ENCODE assay signal across 10 cellular contexts in genomic region chr10:95391570-95392249, GRCh38.
DNase-seq lines count a peak whose midpoint lies in the region; ATAC-seq and TF ChIP-seq lines count a peak whose summit lies in the region.
"Had no signal": no experiment of that assay in that cellular context is flagged by ENCODE, and none has a peak within 500 bp of the region (broad histone marks: within the 10 kb centered on the region; RNA-seq: fewer than 3 reads in every experiment).

No MANE protein-coding gene starts in this region.

- intact Hi-C loops in spleen (cut with DNase I; ENCODE audit: low total_unique reads), result no loop called here

- H3K27me3 ChIP-seq in neuronal stem cell (ENCODE audit: control insufficient read depth in 3 of 3, insufficient read depth in 3 of 3, low read depth in 1 of 3, low read length in 3 of 3) (no peaks in the 10 kb centered on the region), spleen (replicated peaks in 1 of 7) (no peaks in the 10 kb centered on the region)

- no peak overlapping the region for H3K27ac ChIP-seq in neuronal stem cell (replicated peaks; ENCODE audit: low read length)
- no peak overlapping the region for H3K27ac ChIP-seq in spleen
- H3K27ac ChIP-seq: VCaP had no signal

- no peak overlapping the region for H2AFZ ChIP-seq in neuronal stem cell (ENCODE audit: low read length)

- no peak overlapping the region for H4K8ac ChIP-seq in neuronal stem cell (ENCODE audit: low read depth, low read length)

- no peak overlapping the region for H2BK5ac ChIP-seq in neuronal stem cell (ENCODE audit: low read length)

- H2AK5ac ChIP-seq in neuronal stem cell (ENCODE audit: low read depth, low read length), result no peak overlapping the region

- no peak overlapping the region for H2BK120ac ChIP-seq in neuronal stem cell (ENCODE audit: low read depth, low read length)

- no peak for ATAC-seq in GM19395 (IDR thresholded peaks at IDR 0.05; ENCODE audit: unreplicated experiment)

- H3K4me1 ChIP-seq in neuronal stem cell (ENCODE audit: control insufficient read depth in 2 of 2, insufficient read depth in 1 of 2, low read depth in 1 of 2, low read length in 2 of 2) (peaks cover 0 to 3% of the 10 kb centered on the region in 2 donors), spleen (peaks cover 0 to 25% (median 6%) of the 10 kb centered on the region in 6 donors)

- no peak for TF ChIP-seq POLR2A in spleen (IDR thresholded peaks at IDR 0.05)

- peaks cover 0 to under 1% of the 10 kb centered on the region in 2 donors for H3K36me3 ChIP-seq in neuronal stem cell (replicated peaks in 1 of 2; ENCODE audit: control insufficient read depth in 2 of 2, insufficient read depth in 2 of 2, low read length in 2 of 2)
- peaks cover 0 to 3% (median 0%) of the 10 kb centered on the region in 6 donors for H3K36me3 ChIP-seq in spleen

- H3K4me3 ChIP-seq in neuronal stem cell (ENCODE audit: low read length in 2 of 2) (no peak overlapping the region), spleen (no peak overlapping the region)

- no peak overlapping the region for H4K91ac ChIP-seq in neuronal stem cell (ENCODE audit: low read depth, low read length, poor library complexity)

- no peaks in the 10 kb centered on the region for H3K9me3 ChIP-seq in neuronal stem cell (replicated peaks in 1 of 2; ENCODE audit: control insufficient read depth in 2 of 2, insufficient read depth in 1 of 2, low read depth in 1 of 2, low read length in 2 of 2)
- H3K9me3 ChIP-seq in spleen, result no peaks in the 10 kb centered on the region

- no peak overlapping the region for H2BK15ac ChIP-seq in neuronal stem cell (ENCODE audit: low read length)

- no peak overlapping the region for H3K14ac ChIP-seq in neuronal stem cell (ENCODE audit: low read length)

- H3K79me1 ChIP-seq in neuronal stem cell (ENCODE audit: low read depth, low read length), result no peaks in the 10 kb centered on the region

- no peak overlapping the region for H3K18ac ChIP-seq in neuronal stem cell (ENCODE audit: low read length)

- WGBS in neuronal stem cell (ENCODE audit: extremely low coverage in 2 of 2, insufficient read length in 2 of 2, insufficient replicate concordance in 1 of 2), 2 donors, result no CpG with 5 or more reads among the region's 4 CpGs
- 67 to 77% (median 69%) methylated on average over 4 of the region's 4 CpGs for WGBS in spleen, 5 donors

- no peak overlapping the region for H2BK12ac ChIP-seq in neuronal stem cell (ENCODE audit: low read length)

- H3K4me2 ChIP-seq in neuronal stem cell (ENCODE audit: insufficient read depth, low read length, poor library complexity, severe bottlenecking), result no peak overlapping the region

- no peak overlapping the region for H3K23ac ChIP-seq in neuronal stem cell (ENCODE audit: low read depth, low read length, poor library complexity)

- no peak for TF ChIP-seq CTCF in spleen (IDR thresholded peaks at IDR 0.05 in 8 of 11, conservative IDR thresholded peaks at IDR 0.05 in 3 of 11)

- DNase-seq in ELF-1 (ENCODE audit: low read depth, low spot score) (peak; percentile 40), LHCN-M2 (ENCODE audit: low read depth) (peak; percentile 44), cerebellum (ENCODE audit: low spot score) (peak; percentile 41), neuronal stem cell (ENCODE audit: low spot score) (peak; percentile 21), spleen (no peak), germinal center (ENCODE audit: low spot score) (no peak)
- no peak for DNase-seq in stimulated activated CD8-positive, alpha-beta memory T cell treated with anti-CD3 and anti-CD28 coated beads, Interleukin-4, amount 100 ng/mL, for 48 hours
- DNase-seq: stimulated activated CD4-positive, alpha-beta T cell treated with anti-CD3 and anti-CD28 coated beads, Interleukin-12 subunit alpha, Interleukin-12 subunit beta, amount 100 ng/mL, for 4 hours had no signal

- no peak overlapping the region for H3K9ac ChIP-seq in neuronal stem cell (ENCODE audit: low read depth, low read length, poor library complexity)

- no peak overlapping the region for H3K4ac ChIP-seq in neuronal stem cell (ENCODE audit: low read length)

Comparison
In these comparisons a context has a peak if more than half of its experiments do, and no peak if none do; other contexts are left out.
1. DNase-seq: peak in ELF-1 (single experiment), LHCN-M2 (single experiment), cerebellum (single experiment) and neuronal stem cell (single experiment); none in spleen (single experiment), germinal center (single experiment) and stimulated activated CD8-positive, alpha-beta memory T cell treated with anti-CD3 and anti-CD28 coated beads, Interleukin-4, amount 100 ng/mL, for 48 hours (single experiment).